1 cellular context compared by ENCODE assay signal in genomic region chr3:190197346-190197763, GRCh38.
TF ChIP-seq lines count a peak whose summit lies in the region.

No MANE protein-coding gene starts in this region.

TF ChIP-seq in WTC11, 78 proteins besides CTCF, POLR2A, EP300 and RAD21 (continued from another document):
- TF ChIP-seq, protein P1, sequence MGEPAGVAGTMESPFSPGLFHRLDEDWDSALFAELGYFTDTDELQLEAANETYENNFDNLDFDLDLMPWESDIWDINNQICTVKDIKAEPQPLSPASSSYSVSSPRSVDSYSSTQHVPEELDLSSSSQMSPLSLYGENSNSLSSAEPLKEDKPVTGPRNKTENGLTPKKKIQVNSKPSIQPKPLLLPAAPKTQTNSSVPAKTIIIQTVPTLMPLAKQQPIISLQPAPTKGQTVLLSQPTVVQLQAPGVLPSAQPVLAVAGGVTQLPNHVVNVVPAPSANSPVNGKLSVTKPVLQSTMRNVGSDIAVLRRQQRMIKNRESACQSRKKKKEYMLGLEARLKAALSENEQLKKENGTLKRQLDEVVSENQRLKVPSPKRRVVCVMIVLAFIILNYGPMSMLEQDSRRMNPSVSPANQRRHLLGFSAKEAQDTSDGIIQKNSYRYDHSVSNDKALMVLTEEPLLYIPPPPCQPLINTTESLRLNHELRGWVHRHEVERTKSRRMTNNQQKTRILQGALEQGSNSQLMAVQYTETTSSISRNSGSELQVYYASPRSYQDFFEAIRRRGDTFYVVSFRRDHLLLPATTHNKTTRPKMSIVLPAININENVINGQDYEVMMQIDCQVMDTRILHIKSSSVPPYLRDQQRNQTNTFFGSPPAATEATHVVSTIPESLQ (CRISPR knock-in tag; IDR thresholded peaks at IDR 0.05), result no peak
- TF ChIP-seq, protein P2, sequence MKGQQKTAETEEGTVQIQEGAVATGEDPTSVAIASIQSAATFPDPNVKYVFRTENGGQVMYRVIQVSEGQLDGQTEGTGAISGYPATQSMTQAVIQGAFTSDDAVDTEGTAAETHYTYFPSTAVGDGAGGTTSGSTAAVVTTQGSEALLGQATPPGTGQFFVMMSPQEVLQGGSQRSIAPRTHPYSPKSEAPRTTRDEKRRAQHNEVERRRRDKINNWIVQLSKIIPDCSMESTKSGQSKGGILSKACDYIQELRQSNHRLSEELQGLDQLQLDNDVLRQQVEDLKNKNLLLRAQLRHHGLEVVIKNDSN (CRISPR knock-in tag; IDR thresholded peaks at IDR 0.05), result no peak
- no peak for TF ChIP-seq GTF2I (CRISPR knock-in tag; conservative IDR thresholded peaks at IDR 0.05)
